ENCODE assay signal across 8 cellular contexts in genomic region chr5:73448072-73448432, GRCh38. TPM values are rescaled to one million over a fixed set of nuclear protein-coding genes. Genes with fewer than 3 reads are reported as not detected.
DNase-seq lines count a peak whose midpoint lies in the region; ATAC-seq, FAIRE-seq and TF ChIP-seq lines count a peak whose summit lies in the region.

No MANE protein-coding gene starts in this region.

- WGBS in small intestine, 3 donors = 1% methylated on average over 33 to 48 of the region's 48 CpGs

- H3K27me3 ChIP-seq in BJ (ENCODE audit: control insufficient read depth, insufficient read depth, low read length) (peaks cover 2% of the 10 kb centered on the region; the same call in 1 of the 2 replicates), fibroblast of lung (ENCODE audit: control insufficient read depth, insufficient read depth, low read length) (peaks cover 15% of the 10 kb centered on the region), small intestine (ENCODE audit: control insufficient read depth in 2 of 2, insufficient read depth in 2 of 2, low read length in 2 of 2) (peaks cover 18 to 50% of the 10 kb centered on the region in 2 donors)

- no peak for TF ChIP-seq CTCF in BJ (IDR thresholded peaks at IDR 0.05; ENCODE audit: insufficient read depth, low read depth, low read length)
- TF ChIP-seq CTCF in fibroblast of lung (conservative IDR thresholded peaks at IDR 0.05 in 1 of 2, IDR thresholded peaks at IDR 0.05 in 1 of 2; ENCODE audit: low read depth in 1 of 2, low read length in 2 of 2) = no peak

- H3K4me3 ChIP-seq in BJ (ENCODE audit: low read depth, low read length) = peak overlapping the region; percentile 80
- peak overlapping the region; percentile 14 to 72 (median 45) for H3K4me3 ChIP-seq in fibroblast of lung (replicated peaks in 1 of 4; ENCODE audit: control extremely low read depth in 1 of 4, insufficient read depth in 1 of 4, low read depth in 3 of 4, low read length in 4 of 4)
- peak overlapping the region; percentile 9 to 62 for H3K4me3 ChIP-seq in small intestine (ENCODE audit: low read depth in 1 of 2, low read length in 2 of 2)

- H3K4me1 ChIP-seq in fibroblast of lung (ENCODE audit: control insufficient read depth, extremely low read depth, insufficient read depth, low read length) (peaks cover 5% of the 10 kb centered on the region), small intestine (ENCODE audit: control insufficient read depth in 2 of 2, insufficient read depth in 1 of 2, low read depth in 1 of 2, low read length in 1 of 2) (peaks cover 0 to 4% of the 10 kb centered on the region in 2 donors)

- no peak overlapping the region for H2AFZ ChIP-seq in fibroblast of lung (ENCODE audit: low read length)

- H3K27ac ChIP-seq in fibroblast of lung (ENCODE audit: insufficient read depth, low read length) (peak overlapping the region; percentile 72), small intestine (ENCODE audit: low read depth in 1 of 2, low read length in 1 of 2) (no peak overlapping the region)

- POLR2A ChIA-PET in BJ (lab: Charles Lee) = interaction anchor here (0.6 kb wide), 1 partner anchor 136 kb away, joined by 4 read pairs; no protein-coding TSS in a partner anchor

- CTCF ChIA-PET in BJ (lab: Yijun Ruan, JAX) = interaction anchor here (0.6 to 2.3 kb wide), 12 partner anchors 11 to 251 kb away, joined by 3 to 24 read pairs (median 3); no protein-coding TSS in a partner anchor

- FAIRE-seq in small intestine (lab: Jason Lieb, UNC) = no peak

- no peaks in the 10 kb centered on the region for H4K20me1 ChIP-seq in fibroblast of lung (ENCODE audit: control insufficient read depth, extremely low read depth, insufficient read depth, low read length)

- H3K9me3 ChIP-seq in fibroblast of lung (ENCODE audit: control insufficient read depth, insufficient read depth, low read depth, low read length) (no peaks in the 10 kb centered on the region), small intestine (ENCODE audit: control insufficient read depth, low read depth) (no peaks in the 10 kb centered on the region)

- no peak for DNase-seq in BJ (ENCODE audit: low read depth)
- peak; percentile 36 for DNase-seq in SW480 (ENCODE audit: low spot score)
- DNase-seq in fibroblast of lung (ENCODE audit: low read depth in 2 of 2) = no peak
- DNase-seq in small intestine = no peak
- DNase-seq in RPMI8226 = no peak

- H3K9ac ChIP-seq in fibroblast of lung (ENCODE audit: insufficient read depth, low read length) = peak overlapping the region; percentile 77

- peak overlapping the region; percentile 54 for H3K4me2 ChIP-seq in fibroblast of lung (ENCODE audit: extremely low read depth, insufficient read depth, low read length)

- no peaks in the 10 kb centered on the region; the same call in 1 of the 2 replicates for H3K36me3 ChIP-seq in BJ (ENCODE audit: control insufficient read depth, insufficient read depth, low read length)
- peaks cover 2% of the 10 kb centered on the region for H3K36me3 ChIP-seq in fibroblast of lung (ENCODE audit: control insufficient read depth, insufficient read depth, low read length)
- H3K36me3 ChIP-seq in small intestine (ENCODE audit: control insufficient read depth in 2 of 2, insufficient read depth in 2 of 2, low read length in 2 of 2) = no peaks in the 10 kb centered on the region

- ATAC-seq in GM21529 (IDR thresholded peaks at IDR 0.05; ENCODE audit: unreplicated experiment) (peak; percentile 25), HG03342 (IDR thresholded peaks at IDR 0.05; ENCODE audit: unreplicated experiment) (no peak), HG03280 (IDR thresholded peaks at IDR 0.05; ENCODE audit: unreplicated experiment) (no peak)

- peaks cover 34% of the 10 kb centered on the region for H3K79me2 ChIP-seq in fibroblast of lung (ENCODE audit: control insufficient read depth, insufficient read depth, low read length)

RNA-seq across cellular contexts. Expression of gene FOXD1, which starts 0.5 kb away (rescaled TPM):
- polyA plus RNA-seq in BJ (2011; rRNA removed) (4.3 and 4.9 TPM in 2 replicates), fibroblast of lung (7.4 and 8.7 TPM in 2 replicates), small intestine (under 1 TPM in 2 of 3 donors, not detected in 1; 0.04 to 0.27 TPM)
- polyA minus RNA-seq in BJ (2011; rRNA and poly(A)+ RNA removed) = 2.6 and 2.7 TPM in 2 replicates
- 0.77 and 1.5 TPM in 2 replicates for total RNA-seq in fibroblast of lung
- polyA plus RNA-seq in fibroblast of lung (2012) = 14.8 and 15.7 TPM in 2 replicates
- polyA minus RNA-seq in fibroblast of lung (ENCODE audit: low replicate concordance) = 2.6 and 3.5 TPM in 2 replicates

RNA-seq across cellular contexts. Expression of gene BTF3, which starts 50.2 kb away (rescaled TPM):
- 478 and 758 TPM in 2 replicates for polyA plus RNA-seq in BJ (2011; rRNA removed)
- polyA minus RNA-seq in BJ (2011; rRNA and poly(A)+ RNA removed) = 183 and 269 TPM in 2 replicates
- total RNA-seq in fibroblast of lung = 207 and 256 TPM in 2 replicates
- 631 and 647 TPM in 2 replicates for polyA plus RNA-seq in fibroblast of lung
- polyA plus RNA-seq in fibroblast of lung (2012) = 781 and 796 TPM in 2 replicates
- 73.6 and 84.5 TPM in 2 replicates for polyA minus RNA-seq in fibroblast of lung (ENCODE audit: low replicate concordance)
- 100 to 1,000 TPM; 760 to 798 (median 771) TPM for polyA plus RNA-seq in small intestine
